1 cellular context compared by ENCODE assay signal in the genomic region with DNA sequence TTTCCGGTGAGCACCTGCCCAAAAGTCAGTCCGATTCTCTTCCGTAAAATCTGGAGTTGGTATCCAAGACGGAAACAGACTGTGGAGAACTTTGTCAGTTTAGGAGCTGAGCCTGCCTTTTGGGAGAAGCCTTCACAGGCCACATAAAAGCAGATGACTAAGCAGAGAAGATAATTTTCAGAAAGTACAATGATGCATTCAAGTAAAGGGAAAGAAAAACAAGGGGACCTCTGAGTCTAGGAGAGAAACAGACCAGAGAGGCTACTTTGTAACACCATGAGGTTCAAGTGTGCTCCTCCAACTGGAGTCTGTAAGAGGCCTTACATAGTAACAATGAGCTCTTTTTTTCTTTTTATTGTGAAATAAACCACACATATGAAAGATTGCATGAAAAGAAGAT.
TF ChIP-seq lines count a peak whose summit lies in the region.

No MANE protein-coding gene starts in this region.

TF ChIP-seq in WTC11, 78 proteins besides CTCF, POLR2A, EP300 and RAD21 (continued from another document):
- TF ChIP-seq, protein P1, sequence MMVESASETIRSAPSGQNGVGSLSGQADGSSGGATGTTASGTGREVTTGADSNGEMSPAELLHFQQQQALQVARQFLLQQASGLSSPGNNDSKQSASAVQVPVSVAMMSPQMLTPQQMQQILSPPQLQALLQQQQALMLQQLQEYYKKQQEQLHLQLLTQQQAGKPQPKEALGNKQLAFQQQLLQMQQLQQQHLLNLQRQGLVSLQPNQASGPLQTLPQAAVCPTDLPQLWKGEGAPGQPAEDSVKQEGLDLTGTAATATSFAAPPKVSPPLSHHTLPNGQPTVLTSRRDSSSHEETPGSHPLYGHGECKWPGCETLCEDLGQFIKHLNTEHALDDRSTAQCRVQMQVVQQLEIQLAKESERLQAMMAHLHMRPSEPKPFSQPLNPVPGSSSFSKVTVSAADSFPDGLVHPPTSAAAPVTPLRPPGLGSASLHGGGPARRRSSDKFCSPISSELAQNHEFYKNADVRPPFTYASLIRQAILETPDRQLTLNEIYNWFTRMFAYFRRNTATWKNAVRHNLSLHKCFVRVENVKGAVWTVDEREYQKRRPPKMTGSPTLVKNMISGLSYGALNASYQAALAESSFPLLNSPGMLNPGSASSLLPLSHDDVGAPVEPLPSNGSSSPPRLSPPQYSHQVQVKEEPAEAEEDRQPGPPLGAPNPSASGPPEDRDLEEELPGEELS (CRISPR knock-in tag; IDR thresholded peaks at IDR 0.05), result no peak
- TF ChIP-seq, protein P2, sequence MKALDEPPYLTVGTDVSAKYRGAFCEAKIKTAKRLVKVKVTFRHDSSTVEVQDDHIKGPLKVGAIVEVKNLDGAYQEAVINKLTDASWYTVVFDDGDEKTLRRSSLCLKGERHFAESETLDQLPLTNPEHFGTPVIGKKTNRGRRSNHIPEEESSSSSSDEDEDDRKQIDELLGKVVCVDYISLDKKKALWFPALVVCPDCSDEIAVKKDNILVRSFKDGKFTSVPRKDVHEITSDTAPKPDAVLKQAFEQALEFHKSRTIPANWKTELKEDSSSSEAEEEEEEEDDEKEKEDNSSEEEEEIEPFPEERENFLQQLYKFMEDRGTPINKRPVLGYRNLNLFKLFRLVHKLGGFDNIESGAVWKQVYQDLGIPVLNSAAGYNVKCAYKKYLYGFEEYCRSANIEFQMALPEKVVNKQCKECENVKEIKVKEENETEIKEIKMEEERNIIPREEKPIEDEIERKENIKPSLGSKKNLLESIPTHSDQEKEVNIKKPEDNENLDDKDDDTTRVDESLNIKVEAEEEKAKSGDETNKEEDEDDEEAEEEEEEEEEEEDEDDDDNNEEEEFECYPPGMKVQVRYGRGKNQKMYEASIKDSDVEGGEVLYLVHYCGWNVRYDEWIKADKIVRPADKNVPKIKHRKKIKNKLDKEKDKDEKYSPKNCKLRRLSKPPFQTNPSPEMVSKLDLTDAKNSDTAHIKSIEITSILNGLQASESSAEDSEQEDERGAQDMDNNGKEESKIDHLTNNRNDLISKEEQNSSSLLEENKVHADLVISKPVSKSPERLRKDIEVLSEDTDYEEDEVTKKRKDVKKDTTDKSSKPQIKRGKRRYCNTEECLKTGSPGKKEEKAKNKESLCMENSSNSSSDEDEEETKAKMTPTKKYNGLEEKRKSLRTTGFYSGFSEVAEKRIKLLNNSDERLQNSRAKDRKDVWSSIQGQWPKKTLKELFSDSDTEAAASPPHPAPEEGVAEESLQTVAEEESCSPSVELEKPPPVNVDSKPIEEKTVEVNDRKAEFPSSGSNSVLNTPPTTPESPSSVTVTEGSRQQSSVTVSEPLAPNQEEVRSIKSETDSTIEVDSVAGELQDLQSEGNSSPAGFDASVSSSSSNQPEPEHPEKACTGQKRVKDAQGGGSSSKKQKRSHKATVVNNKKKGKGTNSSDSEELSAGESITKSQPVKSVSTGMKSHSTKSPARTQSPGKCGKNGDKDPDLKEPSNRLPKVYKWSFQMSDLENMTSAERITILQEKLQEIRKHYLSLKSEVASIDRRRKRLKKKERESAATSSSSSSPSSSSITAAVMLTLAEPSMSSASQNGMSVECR (CRISPR knock-in tag; IDR thresholded peaks at IDR 0.05; ENCODE audit: borderline replicate concordance), result no peak
- TF ChIP-seq, protein P3, sequence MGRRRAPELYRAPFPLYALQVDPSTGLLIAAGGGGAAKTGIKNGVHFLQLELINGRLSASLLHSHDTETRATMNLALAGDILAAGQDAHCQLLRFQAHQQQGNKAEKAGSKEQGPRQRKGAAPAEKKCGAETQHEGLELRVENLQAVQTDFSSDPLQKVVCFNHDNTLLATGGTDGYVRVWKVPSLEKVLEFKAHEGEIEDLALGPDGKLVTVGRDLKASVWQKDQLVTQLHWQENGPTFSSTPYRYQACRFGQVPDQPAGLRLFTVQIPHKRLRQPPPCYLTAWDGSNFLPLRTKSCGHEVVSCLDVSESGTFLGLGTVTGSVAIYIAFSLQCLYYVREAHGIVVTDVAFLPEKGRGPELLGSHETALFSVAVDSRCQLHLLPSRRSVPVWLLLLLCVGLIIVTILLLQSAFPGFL (CRISPR knock-in tag; IDR thresholded peaks at IDR 0.05; ENCODE audit: borderline replicate concordance), result no peak
- TF ChIP-seq PRRX2 (CRISPR knock-in tag; IDR thresholded peaks at IDR 0.05) (no peak), SOX15 (CRISPR knock-in tag; IDR thresholded peaks at IDR 0.05) (no peak), OVOL2 (CRISPR knock-in tag; IDR thresholded peaks at IDR 0.05; ENCODE audit: borderline replicate concordance) (no peak), CREM (CRISPR knock-in tag; IDR thresholded peaks at IDR 0.05) (no peak), FOXK1 (CRISPR knock-in tag; IDR thresholded peaks at IDR 0.05) (no peak), ZNF263 (CRISPR knock-in tag; IDR thresholded peaks at IDR 0.05; ENCODE audit: low read depth) (no peak), ATF1 (CRISPR knock-in tag; IDR thresholded peaks at IDR 0.05) (no peak), GTF2I (CRISPR knock-in tag; conservative IDR thresholded peaks at IDR 0.05) (no peak), TEAD1 (CRISPR knock-in tag; IDR thresholded peaks at IDR 0.05) (no peak)
- TF ChIP-seq, protein P4, sequence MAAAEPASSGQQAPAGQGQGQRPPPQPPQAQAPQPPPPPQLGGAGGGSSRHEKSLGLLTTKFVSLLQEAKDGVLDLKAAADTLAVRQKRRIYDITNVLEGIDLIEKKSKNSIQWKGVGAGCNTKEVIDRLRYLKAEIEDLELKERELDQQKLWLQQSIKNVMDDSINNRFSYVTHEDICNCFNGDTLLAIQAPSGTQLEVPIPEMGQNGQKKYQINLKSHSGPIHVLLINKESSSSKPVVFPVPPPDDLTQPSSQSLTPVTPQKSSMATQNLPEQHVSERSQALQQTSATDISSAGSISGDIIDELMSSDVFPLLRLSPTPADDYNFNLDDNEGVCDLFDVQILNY (CRISPR knock-in tag; IDR thresholded peaks at IDR 0.05), result no peak
